ENCODE assay signal across 9 cellular contexts in the genomic region with DNA sequence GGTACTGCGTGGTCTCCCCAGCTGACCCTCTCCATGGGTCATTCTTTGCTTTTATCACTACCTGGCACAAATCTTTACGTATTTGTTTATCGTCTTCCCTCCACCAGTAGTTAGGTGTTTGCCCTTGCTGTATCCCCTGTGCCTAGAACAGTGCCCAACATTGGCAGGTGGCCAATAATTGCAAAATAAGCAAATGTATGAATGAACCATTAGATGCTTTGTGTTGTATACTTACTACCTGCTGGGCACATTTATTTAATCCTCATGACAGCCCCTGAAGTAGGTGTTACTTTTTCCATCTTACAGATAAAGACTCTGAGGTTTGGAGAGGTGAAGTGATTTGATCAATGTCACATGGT. TPM values are rescaled to one million over a fixed set of nuclear protein-coding genes. Genes with fewer than 3 reads are reported as not detected.
DNase-seq lines count a peak whose midpoint lies in the region; ATAC-seq and TF ChIP-seq lines count a peak whose summit lies in the region.
"Had no signal": no experiment of that assay in that cellular context is flagged by ENCODE, and none has a peak within 500 bp of the region (broad histone marks: within the 10 kb centered on the region; RNA-seq: fewer than 3 reads in every experiment).

No MANE protein-coding gene starts in this region.

- H3K27me3 ChIP-seq in HCT116 (ENCODE audit: insufficient read depth, low read length) (no peaks in the 10 kb centered on the region), Panc1 (ENCODE audit: control insufficient read depth, insufficient read depth, low read length) (no peaks in the 10 kb centered on the region), dorsolateral prefrontal cortex (no peaks in the 10 kb centered on the region)

- H3K4me1 ChIP-seq in HCT116 (ENCODE audit: control insufficient read depth in 1 of 2, insufficient read depth in 2 of 2, low read length in 2 of 2): peaks cover 49 to 65% of the 10 kb centered on the region in 2 experiments
- peaks cover 25% of the 10 kb centered on the region for H3K4me1 ChIP-seq in Panc1 (ENCODE audit: control insufficient read depth, insufficient read depth, low read length)

- H4K20me1 ChIP-seq in HCT116 (ENCODE audit: insufficient read depth): no peaks in the 10 kb centered on the region

- CTCF ChIA-PET in HCT116 (lab: Charles Lee): interaction anchor here (0.9 to 1.8 kb wide), 8 partner anchors 9 to 267 kb away, joined by 3 to 8 read pairs (median 4); partner anchors contain the start of genes ABHD14B and WDR82
- CTCF ChIA-PET in Panc1 (lab: Charles Lee): interaction anchor here (0.6 kb wide), 2 partner anchors 184 to 197 kb away, joined by 3 to 5 read pairs; no protein-coding TSS in a partner anchor

- DNase-seq in HCT116 (ENCODE audit: low read depth, low spot score) (no peak), Panc1 (ENCODE audit: low read depth, low spot score) (no peak), dorsolateral prefrontal cortex (no peak), GM03348 (ENCODE audit: low spot score) (no peak), OCI-M2 (lab: John Stamatoyannopoulos, UW; ENCODE audit: unreplicated experiment) (no peak)
- DNase-seq: NCI-H1436 had no signal

- H2AFZ ChIP-seq in HCT116 (ENCODE audit: low read depth, low read length, poor library complexity, severe bottlenecking): no peak overlapping the region

- H3K4me2 ChIP-seq in HCT116 (ENCODE audit: low read length): peak overlapping the region; percentile 84

- RAD21 ChIA-PET in HCT116 (lab: Charles Lee; ENCODE audit: low non-redundant PET in 1 of 2, low total read pairs in 2 of 2, uncharacterized antibody in 2 of 2, unreplicated experiment in 2 of 2): no interaction called here

- in situ Hi-C loops in Panc1 (cut with HindIII; ENCODE audit: low pct_unique_long_range_greater_than_20kb, low sequenced_read_pairs): no loop called here

- H3K9me2 ChIP-seq in HCT116 (ENCODE audit: insufficient read depth): no peaks in the 10 kb centered on the region

- TF ChIP-seq POLR2A in HCT116 (IDR thresholded peaks at IDR 0.05; ENCODE audit: borderline replicate concordance, extremely low read depth, insufficient read depth, insufficient read length): no peak

- intact Hi-C loops in HCT116 (cut with micrococcal nuclease): no loop called here
- intact Hi-C loops in Panc1 (cut with micrococcal nuclease; ENCODE audit: unreplicated experiment): no loop called here
- intact Hi-C loops in dorsolateral prefrontal cortex (cut with DNase I): no loop called here

- BruUV-seq in HCT116 (replicated peaks; lab: Mats Ljungman, UMichigan) (no TSS peak), Panc1 (replicated peaks; lab: Mats Ljungman, UMichigan) (no TSS peak)

- TF ChIP-seq CTCF in HCT116 (IDR thresholded peaks at IDR 0.05 in 2 of 3, conservative IDR thresholded peaks at IDR 0.05 in 1 of 3; ENCODE audit: borderline replicate concordance in 1 of 3, insufficient read depth in 1 of 3, low read depth in 2 of 3, low read length in 2 of 3) (no peak), Panc1 (IDR thresholded peaks at IDR 0.05) (no peak), dorsolateral prefrontal cortex (IDR thresholded peaks at IDR 0.05 in 54 of 56, conservative IDR thresholded peaks at IDR 0.05 in 2 of 56; ENCODE audit: low read depth in 1 of 56, partially characterized antibody in 56 of 56) (no peak)

- POLR2A ChIA-PET in HCT116 (lab: Charles Lee) (interaction anchor here (1.0 to 3.9 kb wide), 8 partner anchors 8 to 148 kb away, joined by 3 to 18 read pairs (median 4); partner anchors contain the start of genes POC1A and WDR82), Panc1 (lab: Charles Lee) (interaction anchor here (0.5 to 0.6 kb wide), 3 partner anchors 38 to 155 kb away, joined by 3 to 9 read pairs (median 3); partner anchors contain the start of gene WDR82)

- H3K36me3 ChIP-seq in HCT116 (ENCODE audit: control insufficient read depth in 1 of 2, insufficient read depth in 2 of 2, low read length in 2 of 2) (no peaks in the 10 kb centered on the region), Panc1 (ENCODE audit: control insufficient read depth, insufficient read depth, low read length) (peaks cover 7% of the 10 kb centered on the region; the same call in 1 of the 2 replicates)

- ATAC-seq in HCT116 (no peak), Panc1 (no peak), GM19463 (IDR thresholded peaks at IDR 0.05; ENCODE audit: unreplicated experiment) (no peak)

- no peak for TF ChIP-seq RAD21 in HCT116 (IDR thresholded peaks at IDR 0.05; ENCODE audit: low read depth)

- H3K9ac ChIP-seq in HCT116 (ENCODE audit: low read length): peak overlapping the region; percentile 87; the same call in 1 of the 2 replicates

- H3K27ac ChIP-seq in HCT116 (ENCODE audit: low read depth, low read length) (peak overlapping the region; percentile 98), Panc1 (ENCODE audit: low read length) (peak overlapping the region; percentile 81; the same call in 1 of the 2 replicates), dorsolateral prefrontal cortex (peak overlapping the region in 47 of 59 donors; percentile 48 to 97 (median 91)), skin epidermis (peak overlapping the region in 11 of 21 experiments; percentile 28 to 99 (median 90))

- H3K9me3 ChIP-seq in HCT116 (ENCODE audit: control insufficient read depth in 1 of 2, insufficient read depth in 1 of 2, low read depth in 1 of 2, low read length in 2 of 2) (peaks cover 0 to 4% of the 10 kb centered on the region in 2 experiments; a peak in 1 of 4 replicates), Panc1 (ENCODE audit: control insufficient read depth, insufficient read depth, low read depth, low read length) (no peaks in the 10 kb centered on the region)

- H3K4me3 ChIP-seq in HCT116 (replicated peaks in 1 of 2; ENCODE audit: low read depth in 1 of 2, low read length in 2 of 2) (no peak overlapping the region; a peak in 1 of 4 replicates), Panc1 (ENCODE audit: low read depth in 2 of 2, low read length in 2 of 2) (no peak overlapping the region), dorsolateral prefrontal cortex (peak overlapping the region in 1 of 59 donors; percentile 26), skin epidermis (no peak overlapping the region)

- peaks cover 25% of the 10 kb centered on the region for H3K79me2 ChIP-seq in HCT116 (ENCODE audit: insufficient read depth, low read length)

TF ChIP-seq in HCT116, 20 proteins besides CTCF, POLR2A, EP300 and RAD21:
- TF ChIP-seq EZH2 (IDR thresholded peaks at IDR 0.05) (no peak), SP1 (IDR thresholded peaks at IDR 0.05; ENCODE audit: low read depth) (no peak), CBX3 (IDR thresholded peaks at IDR 0.05; ENCODE audit: low read depth) (no peak), EZH2phosphoT487 (IDR thresholded peaks at IDR 0.05; ENCODE audit: borderline replicate concordance) (no peak), ELF1 (IDR thresholded peaks at IDR 0.05; ENCODE audit: borderline replicate concordance, low read depth) (no peak), EGR1 (IDR thresholded peaks at IDR 0.05; ENCODE audit: low read depth) (no peak), CEBPB (IDR thresholded peaks at IDR 0.05; ENCODE audit: low read depth) (no peak), POLR2AphosphoS5 (IDR thresholded peaks at IDR 0.05; ENCODE audit: low read depth, low read length) (no peak), ATF3 (IDR thresholded peaks at IDR 0.05) (no peak), ZNF274 (IDR thresholded peaks at IDR 0.05; ENCODE audit: low read depth, low read length) (no peak), JUND (IDR thresholded peaks at IDR 0.05) (no peak), FOSL1 (IDR thresholded peaks at IDR 0.05; ENCODE audit: low read depth) (no peak), SRF (IDR thresholded peaks at IDR 0.05; ENCODE audit: low read depth) (no peak), SIN3A (IDR thresholded peaks at IDR 0.05; ENCODE audit: low read depth) (no peak), ZFX (IDR thresholded peaks at IDR 0.05) (no peak), TCF7L2 (IDR thresholded peaks at IDR 0.05; ENCODE audit: borderline replicate concordance, extremely low read depth, insufficient read depth, insufficient read length) (no peak), MAX (IDR thresholded peaks at IDR 0.05) (no peak), YY1 (IDR thresholded peaks at IDR 0.05; ENCODE audit: extremely low read depth, insufficient replicate concordance, low read depth, low read length) (no peak)

RNA-seq across cellular contexts. Expression of gene TWF2, which starts 1.9 kb away (rescaled TPM):
- total RNA-seq in HCT116 (2021; ENCODE audit: unreplicated experiment) (100 TPM), Panc1 (2021; ENCODE audit: unreplicated experiment) (51.9 TPM), dorsolateral prefrontal cortex (10 to 100 TPM; 20.8 to 63.7 (median 47.3) TPM)
- 139 and 142 TPM in 2 replicates for polyA plus RNA-seq in HCT116 (2012)
- polyA plus RNA-seq in Panc1 (2012; ENCODE audit: insufficient read length): 105 TPM

RNA-seq across cellular contexts. Expression of gene PPM1M, which starts 4.7 kb away (rescaled TPM):
- total RNA-seq in HCT116 (2021; ENCODE audit: unreplicated experiment): 16.6 TPM
- polyA plus RNA-seq in HCT116 (2012): 18.3 and 18.8 TPM in 2 replicates
- total RNA-seq in Panc1 (2021; ENCODE audit: unreplicated experiment): 9.7 TPM
- 10.7 TPM for polyA plus RNA-seq in Panc1 (2012; ENCODE audit: insufficient read length)
- total RNA-seq in dorsolateral prefrontal cortex: 10 to 100 TPM in 119 of 120 experiments, 1 to 10 TPM in 1; 9.8 to 25.1 (median 17.6) TPM

RNA-seq across cellular contexts. Expression of gene TLR9, which starts 15.4 kb away (rescaled TPM):
- total RNA-seq in HCT116 (2021; ENCODE audit: unreplicated experiment) (0.15 TPM), Panc1 (2021; ENCODE audit: unreplicated experiment) (not detected), dorsolateral prefrontal cortex (1 to 10 TPM in 31 of 120 experiments, under 1 TPM in 74, not detected in 15; 0.25 to 5.2 (median 0.78) TPM)
- 0.14 and 0.16 TPM in 2 replicates for polyA plus RNA-seq in HCT116 (2012)
- not detected for polyA plus RNA-seq in Panc1 (2012; ENCODE audit: insufficient read length)
- total RNA-seq: liver had no signal

RNA-seq across cellular contexts. Expression of gene WDR82, which starts 37.6 kb away (rescaled TPM):
- total RNA-seq in HCT116 (2021; ENCODE audit: unreplicated experiment) (89.7 TPM), Panc1 (2021; ENCODE audit: unreplicated experiment) (57.9 TPM), dorsolateral prefrontal cortex (100 to 1,000 TPM in 28 of 120 experiments, 10 to 100 TPM in 92; 61.0 to 123 (median 91.2) TPM)
- 50.1 and 56.1 TPM in 2 replicates for polyA plus RNA-seq in HCT116 (2012)
- 47.0 TPM for polyA plus RNA-seq in Panc1 (2012; ENCODE audit: insufficient read length)

RNA-seq across cellular contexts. Expression of gene ALAS1, which starts 42.9 kb away (rescaled TPM):
- total RNA-seq in HCT116 (2021; ENCODE audit: unreplicated experiment): 74.0 TPM
- 97.3 and 97.6 TPM in 2 replicates for polyA plus RNA-seq in HCT116 (2012)
- 89.4 TPM for total RNA-seq in Panc1 (2021; ENCODE audit: unreplicated experiment)
- polyA plus RNA-seq in Panc1 (2012; ENCODE audit: insufficient read length): 80.4 TPM
- total RNA-seq in dorsolateral prefrontal cortex: 10 to 100 TPM; 34.8 to 81.1 (median 55.4) TPM
